In genomic region chr12:116916714-116917114, GRCh38 we compare ENCODE assay signal across 9 cellular contexts. TPM values are rescaled to one million over a fixed set of nuclear protein-coding genes. Genes with fewer than 3 reads are reported as not detected.
DNase-seq lines count a peak whose midpoint lies in the region; ATAC-seq and TF ChIP-seq lines count a peak whose summit lies in the region.
"Had no signal": no experiment of that assay in that cellular context is flagged by ENCODE, and none has a peak within 500 bp of the region (broad histone marks: within the 10 kb centered on the region; RNA-seq: fewer than 3 reads in every experiment).

No MANE protein-coding gene starts in this region.

- peak; percentile 76 for TF ChIP-seq RAD21 in HCT116 (IDR thresholded peaks at IDR 0.05; ENCODE audit: low read depth)

- peak overlapping the region in 1 of 2 experiments; percentile 14; a peak in 2 of 4 replicates for H3K4me3 ChIP-seq in HCT116 (replicated peaks in 1 of 2; ENCODE audit: low read depth in 1 of 2, low read length in 2 of 2)
- no peak overlapping the region for H3K4me3 ChIP-seq in MM.1S (ENCODE audit: low read length)
- H3K4me3 ChIP-seq in fibroblast of mammary gland (ENCODE audit: control insufficient read depth, low read depth, low read length): no peak overlapping the region
- no peak overlapping the region for H3K4me3 ChIP-seq in testis
- H3K4me3 ChIP-seq: gastrocnemius medialis had no signal

- peak; percentile 41 to 53 (median 50); a peak in 5 of 6 replicates for TF ChIP-seq CTCF in HCT116 (IDR thresholded peaks at IDR 0.05 in 2 of 3, conservative IDR thresholded peaks at IDR 0.05 in 1 of 3; ENCODE audit: borderline replicate concordance in 1 of 3, insufficient read depth in 1 of 3, low read depth in 2 of 3, low read length in 2 of 3)
- TF ChIP-seq CTCF in MM.1S (IDR thresholded peaks at IDR 0.05; ENCODE audit: low read length): peak; percentile 31
- peak; percentile 56 for TF ChIP-seq CTCF in fibroblast of mammary gland (conservative IDR thresholded peaks at IDR 0.05; ENCODE audit: control insufficient read depth, insufficient read depth, low read depth, low read length)
- TF ChIP-seq CTCF in testis (IDR thresholded peaks at IDR 0.05): no peak

- POLR2A ChIA-PET in HCT116 (lab: Charles Lee): no interaction called here

- no peaks in the 10 kb centered on the region for H3K9me3 ChIP-seq in HCT116 (ENCODE audit: control insufficient read depth in 1 of 2, insufficient read depth in 1 of 2, low read depth in 1 of 2, low read length in 2 of 2)
- no peaks in the 10 kb centered on the region for H3K9me3 ChIP-seq in MM.1S (replicated peaks; ENCODE audit: insufficient read depth, low read length)
- H3K9me3 ChIP-seq in testis: no peaks in the 10 kb centered on the region
- H3K9me3 ChIP-seq: gastrocnemius medialis had no signal

- H4K20me1 ChIP-seq in HCT116 (ENCODE audit: insufficient read depth): no peaks in the 10 kb centered on the region
- no peaks in the 10 kb centered on the region for H4K20me1 ChIP-seq in MM.1S (ENCODE audit: insufficient read depth, low read length)

- CTCF ChIA-PET in HCT116 (lab: Charles Lee): interaction anchor here (0.6 to 1.0 kb wide), 3 partner anchors 63 to 219 kb away, joined by 3 read pairs; no protein-coding TSS in a partner anchor

- H3K27ac ChIP-seq in HCT116 (ENCODE audit: low read depth, low read length): peak overlapping the region; percentile 67
- peak overlapping the region; percentile 37; the same call in 1 of the 2 replicates for H3K27ac ChIP-seq in MM.1S (ENCODE audit: low read length)
- H3K27ac ChIP-seq in testis: no peak overlapping the region
- H3K27ac ChIP-seq: gastrocnemius medialis had no signal

- DNase-seq in NCI-H2107 treated with DMSO at 0.1 percent for 48 hours (lab: John Stamatoyannopoulos, UW; ENCODE audit: unreplicated experiment) (peak; percentile 67), NCI-H2107 (lab: John Stamatoyannopoulos, UW) (no peak), HCT116 (ENCODE audit: low read depth, low spot score) (peak; percentile 86), MM.1S (peak; percentile 66), fibroblast of mammary gland (ENCODE audit: low read depth) (peak; percentile 91), testis (no peak)
- peak; percentile 40 for DNase-seq in activated CD4-positive, alpha-beta T cell treated with anti-CD3 and anti-CD28 coated beads, Interleukin-2, amount 50 U/mL, for 1 hour
- DNase-seq in stimulated activated CD8-positive, alpha-beta memory T cell treated with anti-CD3 and anti-CD28 coated beads, Interleukin-4, amount 100 ng/mL, for 1 hour (ENCODE audit: low read depth in 2 of 2, low spot score in 1 of 2): peak; percentile 12 to 13

- H3K9me2 ChIP-seq in HCT116 (ENCODE audit: insufficient read depth) (no peaks in the 10 kb centered on the region), MM.1S (replicated peaks; ENCODE audit: insufficient read depth, low read length) (no peaks in the 10 kb centered on the region)

- no peak overlapping the region for H2AFZ ChIP-seq in HCT116 (ENCODE audit: low read depth, low read length, poor library complexity, severe bottlenecking)
- H2AFZ ChIP-seq in MM.1S (ENCODE audit: low read length): no peak overlapping the region

- RAD21 ChIA-PET in HCT116 (lab: Charles Lee; ENCODE audit: low non-redundant PET in 1 of 2, low total read pairs in 2 of 2, uncharacterized antibody in 2 of 2, unreplicated experiment in 2 of 2): no interaction called here

- H3K4me1 ChIP-seq in HCT116 (ENCODE audit: control insufficient read depth in 1 of 2, insufficient read depth in 2 of 2, low read length in 2 of 2) (peaks cover 28 to 34% of the 10 kb centered on the region in 2 experiments), MM.1S (ENCODE audit: low read length) (peaks cover 21% of the 10 kb centered on the region), testis (no peaks in the 10 kb centered on the region)

- H3K36me3 ChIP-seq in HCT116 (ENCODE audit: control insufficient read depth in 1 of 2, insufficient read depth in 2 of 2, low read length in 2 of 2): no peaks in the 10 kb centered on the region
- no peaks in the 10 kb centered on the region for H3K36me3 ChIP-seq in MM.1S (replicated peaks; ENCODE audit: insufficient read depth, low read length)
- H3K36me3 ChIP-seq in testis (ENCODE audit: low read depth, missing control alignments): no peaks in the 10 kb centered on the region
- H3K36me3 ChIP-seq: gastrocnemius medialis had no signal

- H3K79me2 ChIP-seq in HCT116 (ENCODE audit: insufficient read depth, low read length): peaks cover 37% of the 10 kb centered on the region
- H3K79me2 ChIP-seq in MM.1S (ENCODE audit: low read length): peaks cover 22% of the 10 kb centered on the region

- H3K27me3 ChIP-seq in HCT116 (ENCODE audit: insufficient read depth, low read length) (no peaks in the 10 kb centered on the region), MM.1S (replicated peaks; ENCODE audit: insufficient read depth, low read length) (no peaks in the 10 kb centered on the region), testis (no peaks in the 10 kb centered on the region)
- H3K27me3 ChIP-seq: gastrocnemius medialis had no signal

- WGBS in testis, 2 donors: 78 to 86% methylated on average over 5 of the region's 5 CpGs

- intact Hi-C loops in HCT116 (cut with micrococcal nuclease): no loop called here
- intact Hi-C loops in testis (cut with DNase I; ENCODE audit: low total_unique reads): no loop called here

- H3K4me2 ChIP-seq in HCT116 (ENCODE audit: low read length) (peak overlapping the region; percentile 73), MM.1S (ENCODE audit: low read depth, low read length) (peak overlapping the region; percentile 12; the same call in 1 of the 2 replicates)

- H3K9ac ChIP-seq in HCT116 (ENCODE audit: low read length) (peak overlapping the region; percentile 8), MM.1S (ENCODE audit: low read length) (no peak overlapping the region)

- no peak for TF ChIP-seq POLR2A in HCT116 (IDR thresholded peaks at IDR 0.05; ENCODE audit: borderline replicate concordance, extremely low read depth, insufficient read depth, insufficient read length)
- TF ChIP-seq POLR2A in testis (IDR thresholded peaks at IDR 0.05): no peak

- peaks cover 9% of the 10 kb centered on the region for H3F3A ChIP-seq in MM.1S (ENCODE audit: insufficient read depth, low read length)

- ATAC-seq in HCT116: peak; percentile 91

- BruUV-seq in HCT116 (replicated peaks; lab: Mats Ljungman, UMichigan): no TSS peak

TF ChIP-seq in HCT116, 20 proteins besides CTCF, POLR2A, EP300 and RAD21 (continues in another document):
- peak; percentile 67; the same call in 1 of the 2 replicates for TF ChIP-seq SRF (IDR thresholded peaks at IDR 0.05; ENCODE audit: low read depth)
- TF ChIP-seq ELF1 (IDR thresholded peaks at IDR 0.05; ENCODE audit: borderline replicate concordance, low read depth): no peak
- TF ChIP-seq FOSL1 (IDR thresholded peaks at IDR 0.05; ENCODE audit: low read depth): peak; percentile 93
- peak; percentile 86 for TF ChIP-seq CBX3 (IDR thresholded peaks at IDR 0.05; ENCODE audit: low read depth)
- no peak for TF ChIP-seq EGR1 (IDR thresholded peaks at IDR 0.05; ENCODE audit: low read depth)
- peak; percentile 17 for TF ChIP-seq CEBPB (IDR thresholded peaks at IDR 0.05; ENCODE audit: low read depth)
- no peak for TF ChIP-seq ZBTB33 (IDR thresholded peaks at IDR 0.05; ENCODE audit: extremely low read depth, insufficient replicate concordance, low read length)
- TF ChIP-seq EZH2 (IDR thresholded peaks at IDR 0.05): no peak
- TF ChIP-seq REST (IDR thresholded peaks at IDR 0.05; ENCODE audit: low read depth): no peak
- TF ChIP-seq SP1 (IDR thresholded peaks at IDR 0.05; ENCODE audit: low read depth): peak; percentile 66

RNA-seq across cellular contexts. Expression of gene FBXW8, which starts 6.0 kb away (rescaled TPM):
- total RNA-seq in HCT116 (2021; ENCODE audit: unreplicated experiment) (14.6 TPM), testis (10 to 100 TPM; 31.0 to 32.8 TPM)
- polyA plus RNA-seq in HCT116 (2012): 8.9 and 9.9 TPM in 2 replicates
- 11.1 TPM for polyA plus RNA-seq in testis (ENCODE audit: insufficient read depth, low read depth, low replicate concordance)

RNA-seq across cellular contexts. Expression of gene HRK, which starts 35.5 kb away (rescaled TPM):
- 4.3 TPM for total RNA-seq in HCT116 (2021; ENCODE audit: unreplicated experiment)
- polyA plus RNA-seq in HCT116 (2012): 1.2 and 1.6 TPM in 2 replicates
- total RNA-seq in testis: 1 to 10 TPM; 1.4 to 2.5 TPM
- 0.57 TPM for polyA plus RNA-seq in testis (ENCODE audit: insufficient read depth, low read depth, low replicate concordance)
- total RNA-seq: gastrocnemius medialis had no signal

Comparison
In these comparisons a context has a peak if more than half of its experiments do, and no peak if none do; other contexts are left out.
1. DNase-seq: peak in NCI-H2107 treated with DMSO at 0.1 percent for 48 hours (single experiment), HCT116 (single experiment), MM.1S (single experiment), activated CD4-positive, alpha-beta T cell treated with anti-CD3 and anti-CD28 coated beads, Interleukin-2, amount 50 U/mL, for 1 hour (single experiment), fibroblast of mammary gland (single experiment) and stimulated activated CD8-positive, alpha-beta memory T cell treated with anti-CD3 and anti-CD28 coated beads, Interleukin-4, amount 100 ng/mL, for 1 hour (2 of 2); none in NCI-H2107 (single experiment) and testis (single experiment).
2. H3K27ac ChIP-seq: peak in HCT116 (single experiment) and MM.1S (single experiment); none in testis (0 of 2).
3. CTCF ChIP-seq: peak in HCT116 (3 of 3), MM.1S (single experiment) and fibroblast of mammary gland (single experiment); none in testis (0 of 3).